22 cellular contexts compared by ENCODE assay signal in genomic region chr5:717143-717542, GRCh38. TPM values are rescaled to one million over a fixed set of nuclear protein-coding genes. Genes with fewer than 3 reads are reported as not detected.
"Had no signal": no experiment of that assay in that cellular context is flagged by ENCODE, and none has a peak within 500 bp of the region (broad histone marks: within the 10 kb centered on the region; RNA-seq: fewer than 3 reads in every experiment).

No MANE protein-coding gene starts in this region.

- H3K27me3 ChIP-seq: brain microvascular endothelial cell, heart right ventricle, tibial artery had no signal

- ATAC-seq: sciatic nerve, T-helper 17 cell had no signal

- H3K36me3 ChIP-seq: brain microvascular endothelial cell had no signal

- H3K9me3 ChIP-seq: mucosa of descending colon had no signal

- DNase-seq: activated CD4-positive, alpha-beta memory T cell treated with anti-CD3 and anti-CD28 coated beads for 36 hours; activated CD4-positive, alpha-beta T cell treated with anti-CD3 and anti-CD28 coated beads for 48 hours; activated effector memory CD4-positive, alpha-beta T cell treated with anti-CD3 and anti-CD28 coated beads, Interleukin-2, amount 50 U/mL, for 16 hours; activated naive CD4-positive, alpha-beta T cell treated with anti-CD3 and anti-CD28 coated beads, Interleukin-2, amount 10 ng/mL, durations not matched to agents 7 days and 5 days; brain microvascular endothelial cell; central memory CD4-positive, alpha-beta T cell; endodermal cell; heart right ventricle; kidney; left ventricle myocardium inferior; mesendoderm; mucosa of descending colon; nephron progenitor cell; stimulated activated CD4-positive, alpha-beta T cell treated with anti-CD3 and anti-CD28 coated beads, Interleukin-4, amount 100 ng/mL, for 1 hour; stimulated activated naive CD4-positive, alpha-beta T cell; SW 1271; T-helper 17 cell; tibial artery had no signal

- H3K27ac ChIP-seq: brain microvascular endothelial cell, heart right ventricle, left ventricle myocardium inferior, parathyroid adenoma, SK-N-MC, tibial artery had no signal

- H3K4me3 ChIP-seq: heart right ventricle, left ventricle myocardium inferior, mucosa of descending colon, SK-N-MC, smooth muscle cell, tibial artery had no signal

- H3K4me1 ChIP-seq: heart right ventricle, left ventricle myocardium inferior, parathyroid adenoma, tibial artery had no signal

RNA-seq across cellular contexts. Expression of gene TPPP, which starts 24.0 kb away (rescaled TPM):
- total RNA-seq: smooth muscle cell had no signal
- polyA plus RNA-seq: smooth muscle cell had no signal
